Comparison of ENCODE assay signal across 9 cellular contexts in the genomic region with DNA sequence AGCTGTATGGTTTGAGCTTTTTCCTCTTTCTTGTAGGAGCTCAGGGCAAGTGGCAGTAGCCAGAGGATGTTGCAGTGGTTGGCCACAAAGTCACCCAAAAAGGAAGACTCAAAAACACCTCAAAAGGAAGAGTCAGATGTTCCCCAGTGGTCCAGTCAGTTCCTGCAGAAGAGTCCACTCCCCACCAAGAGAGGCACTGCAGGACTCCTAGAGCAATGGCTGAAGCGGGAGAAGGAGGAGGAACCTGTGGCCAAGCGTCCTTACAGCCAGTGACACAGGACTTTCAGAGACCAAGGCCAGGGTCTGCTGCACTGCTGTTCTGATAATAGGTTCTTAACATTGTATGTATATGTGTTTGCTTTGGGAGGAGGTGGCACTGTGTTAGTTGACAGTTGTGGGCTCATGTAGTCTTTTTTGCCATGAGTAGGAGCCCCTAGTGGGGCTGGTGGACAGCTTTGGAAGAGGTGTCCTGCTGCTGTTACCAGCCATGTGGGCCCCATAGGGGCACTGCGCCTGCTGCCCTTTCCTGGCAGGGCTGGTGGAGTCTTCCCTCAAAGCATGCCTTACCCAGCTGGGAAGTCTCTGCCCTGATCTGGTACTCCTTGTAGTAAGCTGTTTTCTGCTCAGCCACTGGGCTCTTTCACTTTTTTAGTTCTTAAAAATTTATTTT. TPM values are rescaled to one million over a fixed set of nuclear protein-coding genes. Genes with fewer than 3 reads are reported as not detected.
A peak's percentile ranks its signal among the peaks of the same experiment; 100 is the strongest.
DNase-seq lines count a peak whose midpoint lies in the region; ATAC-seq and TF ChIP-seq lines count a peak whose summit lies in the region.
"Had no signal": no experiment of that assay in that cellular context is flagged by ENCODE, and none has a peak within 500 bp of the region (broad histone marks: within the 10 kb centered on the region; RNA-seq: fewer than 3 reads in every experiment).

No MANE protein-coding gene starts in this region.

- no peak overlapping the region for H3K4me2 ChIP-seq in parathyroid adenoma (ENCODE audit: low read length)

- no peak overlapping the region for H3K27ac ChIP-seq in CD4-positive, alpha-beta T cell (ENCODE audit: low read depth, low read length)
- H3K27ac ChIP-seq in endodermal cell (ENCODE audit: low read depth, low read length) (peak overlapping the region; percentile 63), parathyroid adenoma (peak overlapping the region; percentile 12)

- no peak for DNase-seq in CD4-positive, alpha-beta T cell
- DNase-seq in NCI-H69 (lab: John Stamatoyannopoulos, UW) (peak; percentile 2), endodermal cell (peak; percentile 62), Kasumi-1 (lab: John Stamatoyannopoulos, UW) (no peak), NCI-H524 (lab: John Stamatoyannopoulos, UW) (no peak), KBM-7 (no peak)
- DNase-seq: DND-41 had no signal

- ATAC-seq in CD4-positive, alpha-beta T cell (ENCODE audit: poor library complexity): no peak
- ATAC-seq in GM18498 (IDR thresholded peaks at IDR 0.05; ENCODE audit: unreplicated experiment): no peak

- no peak for TF ChIP-seq CTCF in CD4-positive, alpha-beta T cell (IDR thresholded peaks at IDR 0.05)
- peak; percentile 38 for TF ChIP-seq CTCF in endodermal cell (conservative IDR thresholded peaks at IDR 0.05)
- TF ChIP-seq CTCF in parathyroid adenoma (IDR thresholded peaks at IDR 0.05): peak; percentile 7

- no peaks in the 10 kb centered on the region for H3K9me3 Mint-ChIP-seq in CD4-positive, alpha-beta T cell
- no peaks in the 10 kb centered on the region for H3K9me3 Mint-ChIP-seq in endodermal cell

- peak overlapping the region; percentile 65 for H3K27ac Mint-ChIP-seq in CD4-positive, alpha-beta T cell
- peak overlapping the region; percentile 60 for H3K27ac Mint-ChIP-seq in endodermal cell

- no peak overlapping the region for H2AFZ ChIP-seq in parathyroid adenoma

- H3K4me1 Mint-ChIP-seq in CD4-positive, alpha-beta T cell (ENCODE audit: low read depth): peaks cover 28% of the 10 kb centered on the region
- peaks cover 17% of the 10 kb centered on the region for H3K4me1 Mint-ChIP-seq in endodermal cell

- H3K36me3 Mint-ChIP-seq in CD4-positive, alpha-beta T cell (ENCODE audit: low read depth): peaks cover 65% of the 10 kb centered on the region
- peaks cover 40% of the 10 kb centered on the region for H3K36me3 Mint-ChIP-seq in endodermal cell (ENCODE audit: low read depth)

- no peaks in the 10 kb centered on the region for H3K79me2 ChIP-seq in parathyroid adenoma

- intact Hi-C loops in CD4-positive, alpha-beta T cell (cut with DNase I, micrococcal nuclease): no loop called here

- POLR2A ChIA-PET in CD4-positive, alpha-beta T cell (lab: Charles Lee): interaction anchor here (1.1 to 3.6 kb wide), 4 partner anchors 9 to 25 kb away, joined by 4 to 34 read pairs (median 4); a partner anchor contains a TSS

- no peaks in the 10 kb centered on the region for H3K9me3 ChIP-seq in CD4-positive, alpha-beta T cell (ENCODE audit: control insufficient read depth, low read length)
- H3K9me3 ChIP-seq in endodermal cell (ENCODE audit: control insufficient read depth, low read length) (no peaks in the 10 kb centered on the region), parathyroid adenoma (ENCODE audit: control insufficient read depth, low read length) (no peaks in the 10 kb centered on the region)

- H3K4me1 ChIP-seq in endodermal cell (ENCODE audit: control insufficient read depth, insufficient read depth, low read length): peaks cover 8% of the 10 kb centered on the region
- H3K4me1 ChIP-seq in parathyroid adenoma: peaks cover 15% of the 10 kb centered on the region

- CTCF ChIA-PET in CD4-positive, alpha-beta T cell (lab: Charles Lee): interaction anchor here (2.0 kb wide), 1 partner anchor 12 kb away, joined by 12 read pairs; a partner anchor contains a TSS

- H3K4me3 Mint-ChIP-seq in CD4-positive, alpha-beta T cell: peak overlapping the region; percentile 2
- H3K4me3 Mint-ChIP-seq in endodermal cell: no peak overlapping the region

- H3K9ac ChIP-seq in endodermal cell (ENCODE audit: extremely low read depth, low read length, poor library complexity, severe bottlenecking) (no peak overlapping the region), parathyroid adenoma (no peak overlapping the region)

- H3K27me3 Mint-ChIP-seq in CD4-positive, alpha-beta T cell: no peaks in the 10 kb centered on the region
- no peaks in the 10 kb centered on the region for H3K27me3 Mint-ChIP-seq in endodermal cell (ENCODE audit: insufficient read depth)

- 93 to 100% methylated on average over 2 to 3 of the region's 3 CpGs for WGBS in endodermal cell (ENCODE audit: insufficient coverage in 1 of 2, insufficient read length in 1 of 2), 2 experiments

- H3K36me3 ChIP-seq in endodermal cell (ENCODE audit: control insufficient read depth, insufficient read depth, low read length) (peaks cover 53% of the 10 kb centered on the region), parathyroid adenoma (ENCODE audit: control insufficient read depth, insufficient read depth, low read length) (no peaks in the 10 kb centered on the region)

- H3K4me3 ChIP-seq in endodermal cell (ENCODE audit: low read length): no peak overlapping the region
- no peak overlapping the region for H3K4me3 ChIP-seq in parathyroid adenoma (ENCODE audit: low read depth, low read length)

- no peaks in the 10 kb centered on the region for H3K27me3 ChIP-seq in CD4-positive, alpha-beta T cell (ENCODE audit: control insufficient read depth, insufficient read depth, low read length)
- H3K27me3 ChIP-seq in endodermal cell (ENCODE audit: control insufficient read depth, insufficient read depth, low read length, poor library complexity, severe bottlenecking) (no peaks in the 10 kb centered on the region), parathyroid adenoma (ENCODE audit: control insufficient read depth, insufficient read depth, low read length) (no peaks in the 10 kb centered on the region)

- in situ Hi-C loops in KBM-7 (cut with MboI; ENCODE audit: low pct_unique_long_range_greater_than_20kb, low sequenced_read_pairs): no loop called here

RNA-seq across cellular contexts. Expression of a gene that starts 26.0 kb away (rescaled TPM):
- 10 to 100 TPM; 63.5 to 64.0 TPM for total RNA-seq in CD4-positive, alpha-beta T cell
- total RNA-seq in endodermal cell: 10 to 100 TPM; 42.9 to 46.9 TPM
- 40.1 TPM for polyA plus RNA-seq in endodermal cell (2013, experiment 1 of 2)
- polyA plus RNA-seq in endodermal cell (2013, experiment 2 of 2): 33.1 TPM

RNA-seq across cellular contexts. Expression of a gene that starts 55.3 kb away (rescaled TPM):
- total RNA-seq in CD4-positive, alpha-beta T cell: 10 to 100 TPM; 77.7 to 79.3 TPM
- total RNA-seq in endodermal cell: 100 to 1,000 TPM; 151 to 193 TPM
- polyA plus RNA-seq in endodermal cell (2013, experiment 1 of 2): 88.8 TPM
- polyA plus RNA-seq in endodermal cell (2013, experiment 2 of 2): 90.2 TPM

Comparison
In these comparisons a context has a peak if more than half of its experiments do, and no peak if none do; other contexts are left out.
1. DNase-seq: peak in NCI-H69 (single experiment) and endodermal cell (single experiment); none in CD4-positive, alpha-beta T cell (0 of 10), Kasumi-1 (0 of 2), NCI-H524 (0 of 2) and KBM-7 (single experiment).